Comparison of ENCODE assay signal across 25 cellular contexts in genomic region chr10:96222441-96222840, GRCh38. TPM values are rescaled to one million over a fixed set of nuclear protein-coding genes. Genes with fewer than 3 reads are reported as not detected.
"Had no signal": no experiment of that assay in that cellular context is flagged by ENCODE, and none has a peak within 500 bp of the region (broad histone marks: within the 10 kb centered on the region; RNA-seq: fewer than 3 reads in every experiment).

No MANE protein-coding gene starts in this region.

- ATAC-seq: activated CD4-positive, CD25-positive, alpha-beta regulatory T cell treated with anti-CD3 and anti-CD28 coated beads, Interleukin-2, amount 50 U/mL, for 24 hours; activated CD8-positive, alpha-beta T cell treated with anti-CD3 and anti-CD28 coated beads, Interleukin-2, amount 10 ng/mL, durations not matched to agents 7 days and 5 days; activated T-cell treated with anti-CD3 and anti-CD28 coated beads, Interleukin-2, amount 50 U/mL, for 4 hours; gastroesophageal sphincter; heart right ventricle; left lung; naive thymus-derived CD4-positive, alpha-beta T cell; psoas muscle; right cardiac atrium; upper lobe of right lung had no signal

- H3K4me1 Mint-ChIP-seq: activated CD4-positive, alpha-beta T cell treated with anti-CD3 and anti-CD28 coated beads, Interleukin-2, amount 10 ng/mL, durations not matched to agents 7 days and 5 days had no signal

- H3K27me3 Mint-ChIP-seq: dendritic cell treated with granulocyte-macrophage colony-stimulating factor and Interleukin-4, amounts not matched to agents 40 ng/mL and 50 ng/mL, for 4 days had no signal

- H3K9ac ChIP-seq: neural progenitor cell had no signal

- H3K9me3 Mint-ChIP-seq: activated CD4-positive, alpha-beta T cell treated with anti-CD3 and anti-CD28 coated beads, Interleukin-2, amount 10 ng/mL, durations not matched to agents 7 days and 5 days; activated T-cell treated with anti-CD3 and anti-CD28 coated beads, Interleukin-2, amount 50 U/mL, for 4 hours; dendritic cell treated with granulocyte-macrophage colony-stimulating factor and Interleukin-4, amounts not matched to agents 40 ng/mL and 50 ng/mL, for 4 days; naive thymus-derived CD4-positive, alpha-beta T cell; neural progenitor cell had no signal

- H3K27me3 ChIP-seq: gastroesophageal sphincter, left lung, neural progenitor cell, upper lobe of right lung had no signal

- H3K36me3 Mint-ChIP-seq: naive thymus-derived CD4-positive, alpha-beta T cell; neural progenitor cell had no signal

- H2AFZ ChIP-seq: neural progenitor cell had no signal

- H3K4me3 Mint-ChIP-seq: activated CD4-positive, alpha-beta T cell treated with anti-CD3 and anti-CD28 coated beads, Interleukin-2, amount 10 ng/mL, durations not matched to agents 7 days and 5 days; activated CD8-positive, alpha-beta T cell treated with anti-CD3 and anti-CD28 coated beads, Interleukin-2, amount 10 ng/mL, durations not matched to agents 7 days and 5 days; activated T-cell treated with anti-CD3 and anti-CD28 coated beads, Interleukin-2, amount 50 U/mL, for 4 hours; dendritic cell treated with granulocyte-macrophage colony-stimulating factor and Interleukin-4, amounts not matched to agents 40 ng/mL and 50 ng/mL, for 4 days; naive thymus-derived CD4-positive, alpha-beta T cell; neural progenitor cell had no signal

- H3K9me3 ChIP-seq: esophagus muscularis mucosa, gastroesophageal sphincter, heart right ventricle, left lung, psoas muscle, thoracic aorta, upper lobe of right lung had no signal

- H3K4me1 ChIP-seq: esophagus muscularis mucosa, gastroesophageal sphincter, left lung, neural progenitor cell, psoas muscle, upper lobe of right lung had no signal

- H3K27ac Mint-ChIP-seq: activated CD4-positive, alpha-beta T cell treated with anti-CD3 and anti-CD28 coated beads, Interleukin-2, amount 10 ng/mL, durations not matched to agents 7 days and 5 days; activated CD8-positive, alpha-beta T cell treated with anti-CD3 and anti-CD28 coated beads, Interleukin-2, amount 10 ng/mL, durations not matched to agents 7 days and 5 days; dendritic cell treated with granulocyte-macrophage colony-stimulating factor and Interleukin-4, amounts not matched to agents 40 ng/mL and 50 ng/mL, for 4 days; naive thymus-derived CD4-positive, alpha-beta T cell; neural progenitor cell had no signal

- DNase-seq: activated CD4-positive, alpha-beta T cell treated with anti-CD3 and anti-CD28 coated beads, Interleukin-2, amount 10 ng/mL, durations not matched to agents 7 days and 5 days; activated CD8-positive, alpha-beta T cell treated with anti-CD3 and anti-CD28 coated beads, Interleukin-2, amount 10 ng/mL, durations not matched to agents 7 days and 5 days; activated effector memory CD4-positive, alpha-beta T cell treated with Interleukin-2 at 50 U/mL for 16 hours; activated naive CD4-positive, alpha-beta T cell treated with anti-CD3 and anti-CD28 coated beads, Interleukin-2, amount 50 U/mL, for 16 hours; activated T-cell treated with anti-CD3 and anti-CD28 coated beads, Interleukin-2, amount 50 U/mL, for 4 hours; cerebellar nuclear complex; effector CD8-positive, alpha-beta T cell; heart right ventricle; left lung; naive thymus-derived CD4-positive, alpha-beta T cell; psoas muscle; right cardiac atrium; stimulated activated CD4-positive, alpha-beta T cell treated with anti-CD3 and anti-CD28 coated beads, Interleukin-2, amount 100 ng/mL, for 24 hours; T1000; upper lobe of right lung had no signal

- H3K27ac ChIP-seq: esophagus muscularis mucosa, gastroesophageal sphincter, heart right ventricle, left lung, neural progenitor cell, psoas muscle, thoracic aorta, upper lobe of right lung had no signal

- H3K4me2 ChIP-seq: neural progenitor cell had no signal

RNA-seq across cellular contexts. Expression of gene BLNK, which starts 48.9 kb away (rescaled TPM):
- total RNA-seq: activated CD4-positive, alpha-beta T cell treated with anti-CD3 and anti-CD28 coated beads, Interleukin-2, amount 10 ng/mL, durations not matched to agents 7 days and 5 days; activated CD8-positive, alpha-beta T cell treated with anti-CD3 and anti-CD28 coated beads, Interleukin-2, amount 10 ng/mL, durations not matched to agents 7 days and 5 days; endothelial cell of umbilical vein; lung microvascular endothelial cell; osteocyte; T-helper 1 cell treated with Interleukin-12 subunit alpha and Interleukin-12 subunit beta and Interleukin-4 antibody, amounts not matched to agents 30 ng/mL and 1 ng/mL, for 36 hours had no signal
- polyA plus RNA-seq: endothelial cell of umbilical vein had no signal
